ENCODE assay signal across 8 cellular contexts in genomic region chr13:49300716-49301589, GRCh38. TPM values are rescaled to one million over a fixed set of nuclear protein-coding genes. Genes with fewer than 3 reads are reported as not detected.
A peak's percentile ranks its signal among the peaks of the same experiment; 100 is the strongest.
DNase-seq lines count a peak whose midpoint lies in the region; ATAC-seq and TF ChIP-seq lines count a peak whose summit lies in the region.

No MANE protein-coding gene starts in this region.

- H3K27ac Mint-ChIP-seq in activated T-helper 2 cell treated with anti-CD3 and anti-CD28 coated beads, Interferon-gamma antibody, Interleukin-2, Interleukin-4, amounts not matched to agents 10 μg/mL and 5 μg/mL and 100 μg/mL, durations not matched to agents 14 hours and 24 hours and 36 hours: peak overlapping the region; percentile 47
- H3K27ac Mint-ChIP-seq in osteocyte (ENCODE audit: unreplicated experiment): no peak overlapping the region

- peak; percentile 92 for TF ChIP-seq CTCF in IMR-90 (conservative IDR thresholded peaks at IDR 0.05; ENCODE audit: low read depth, low read length)
- peak; percentile 70 for TF ChIP-seq CTCF in foreskin fibroblast (IDR thresholded peaks at IDR 0.05; ENCODE audit: low read depth, low read length)
- peak; percentile 92 for TF ChIP-seq CTCF in osteocyte (IDR thresholded peaks at IDR 0.05)
- peak; percentile 54 to 95 (median 87) for TF ChIP-seq CTCF in thyroid gland (IDR thresholded peaks at IDR 0.05)

- TF ChIP-seq POLR2A in IMR-90 (IDR thresholded peaks at IDR 0.05; ENCODE audit: low read depth, low read length) (no peak), Raji (IDR thresholded peaks at IDR 0.05; ENCODE audit: insufficient read depth, low read depth, low read length) (0 out of 2 replicates have a peak, but pooled peaks have one; percentile 38), thyroid gland (IDR thresholded peaks at IDR 0.05) (no peak)

- H3K4me3 ChIP-seq in IMR-90 (ENCODE audit: insufficient read depth, low read depth, low read length) (no peak overlapping the region), foreskin fibroblast (ENCODE audit: low read depth in 1 of 2, low read length in 2 of 2) (peak overlapping the region in 1 of 2 donors; percentile 6), thyroid gland (replicated peaks in 1 of 3) (no peak overlapping the region)

- no peak overlapping the region for H3K56ac ChIP-seq in IMR-90 (ENCODE audit: extremely low read depth, insufficient read depth, low read length)

- H3K27me3 Mint-ChIP-seq in activated T-helper 2 cell treated with anti-CD3 and anti-CD28 coated beads, Interferon-gamma antibody, Interleukin-2, Interleukin-4, amounts not matched to agents 10 μg/mL and 5 μg/mL and 100 μg/mL, durations not matched to agents 14 hours and 24 hours and 36 hours (ENCODE audit: low read depth): no peaks in the 10 kb centered on the region
- H3K27me3 Mint-ChIP-seq in osteocyte (ENCODE audit: unreplicated experiment): no peaks in the 10 kb centered on the region

- peak overlapping the region; percentile 76 for H4K5ac ChIP-seq in IMR-90 (ENCODE audit: low read depth, low read length)

- H2AK5ac ChIP-seq in IMR-90 (ENCODE audit: low read depth, low read length): peak overlapping the region; percentile 82

- H3K23ac ChIP-seq in IMR-90 (ENCODE audit: low read depth, low read length): no peak overlapping the region

- DNase-seq in DMS53 (lab: John Stamatoyannopoulos, UW) (peak; percentile 80), IMR-90 (peak; percentile 76), foreskin fibroblast (peak; percentile 47 to 81), osteocyte (ENCODE audit: extremely low spot score, unreplicated experiment) (peak; percentile 15), thyroid gland (peak; percentile 41 to 46)
- peak; percentile 63 for DNase-seq in activated T-helper 2 cell treated with anti-CD3 and anti-CD28 coated beads, Interferon-gamma antibody, Interleukin-2, Interleukin-4, amounts not matched to agents 10 μg/mL and 5 μg/mL and 100 μg/mL, durations not matched to agents 14 hours and 24 hours and 36 hours (ENCODE audit: low spot score)

- no TSS peak for BruUV-seq in IMR-90 (replicated peaks; lab: Mats Ljungman, UMichigan)

- 46% methylated on average over 9 of the region's 20 CpGs; no CpG with 5 or more reads in 1 of the 2 experiments for WGBS in IMR-90 (ENCODE audit: extremely low coverage in 2 of 2, insufficient read length in 1 of 2), 2 experiments
- 39 to 44% methylated on average over 18 to 20 of the region's 20 CpGs for WGBS in thyroid gland, 2 donors

- peak; percentile 95 for ATAC-seq in GM21447 (IDR thresholded peaks at IDR 0.05; ENCODE audit: unreplicated experiment)
- ATAC-seq in IMR-90 (ENCODE audit: low read depth): peak; percentile 94

- H3K9me3 ChIP-seq in IMR-90 (ENCODE audit: control insufficient read depth, insufficient read depth, low read length): no peaks in the 10 kb centered on the region
- H3K9me3 ChIP-seq in thyroid gland: no peaks in the 10 kb centered on the region

- peaks cover 3% of the 10 kb centered on the region; the same call in 1 of the 2 replicates for H3K4me1 ChIP-seq in IMR-90 (ENCODE audit: control insufficient read depth, insufficient read depth, low read length)
- H3K4me1 ChIP-seq in thyroid gland: peaks cover 27 to 54% of the 10 kb centered on the region in 2 donors

- peak overlapping the region; percentile 33; the same call in 1 of the 2 replicates for H3K18ac ChIP-seq in IMR-90 (ENCODE audit: low read depth, low read length)

- peak overlapping the region; percentile 7; the same call in 1 of the 2 replicates for H3K9ac ChIP-seq in IMR-90 (ENCODE audit: low read depth, low read length)

- H2BK15ac ChIP-seq in IMR-90 (ENCODE audit: low read depth, low read length): peak overlapping the region; percentile 9; the same call in 1 of the 3 replicates

- H3K9me3 Mint-ChIP-seq in activated T-helper 2 cell treated with anti-CD3 and anti-CD28 coated beads, Interferon-gamma antibody, Interleukin-2, Interleukin-4, amounts not matched to agents 10 μg/mL and 5 μg/mL and 100 μg/mL, durations not matched to agents 14 hours and 24 hours and 36 hours: no peaks in the 10 kb centered on the region
- no peaks in the 10 kb centered on the region for H3K9me3 Mint-ChIP-seq in osteocyte (ENCODE audit: unreplicated experiment)

- peak overlapping the region; percentile 91 for H2BK120ac ChIP-seq in IMR-90 (ENCODE audit: low read depth, low read length)

- peak overlapping the region; percentile 94 for H4K91ac ChIP-seq in IMR-90 (ENCODE audit: insufficient read depth, low read depth, low read length)

- peak; percentile 96 for TF ChIP-seq RAD21 in IMR-90 (IDR thresholded peaks at IDR 0.05; ENCODE audit: low read length)

- peak overlapping the region; percentile 90 for H2AFZ ChIP-seq in IMR-90 (replicated peaks; ENCODE audit: low read length, poor library complexity)

- H3K4me2 ChIP-seq in IMR-90 (ENCODE audit: low read depth, low read length): peak overlapping the region; percentile 59

- H3K9me1 ChIP-seq in IMR-90 (ENCODE audit: insufficient read depth, low read length): peaks cover 10% of the 10 kb centered on the region; the same call in 1 of the 2 replicates

- H3K79me1 ChIP-seq in IMR-90 (ENCODE audit: low read depth in 1 of 2, low read length in 2 of 2): no peaks in the 10 kb centered on the region

- peak overlapping the region; percentile 90 for H3K4ac ChIP-seq in IMR-90 (ENCODE audit: low read depth, low read length)

- peak overlapping the region; percentile 60 for H2AK9ac ChIP-seq in IMR-90 (replicated peaks; ENCODE audit: low read depth, low read length, poor library complexity)

- H2BK20ac ChIP-seq in IMR-90 (ENCODE audit: low read depth, low read length): peak overlapping the region; percentile 88

- H3K36me3 Mint-ChIP-seq in activated T-helper 2 cell treated with anti-CD3 and anti-CD28 coated beads, Interferon-gamma antibody, Interleukin-2, Interleukin-4, amounts not matched to agents 10 μg/mL and 5 μg/mL and 100 μg/mL, durations not matched to agents 14 hours and 24 hours and 36 hours (ENCODE audit: low read depth): no peaks in the 10 kb centered on the region
- no peaks in the 10 kb centered on the region for H3K36me3 Mint-ChIP-seq in osteocyte (ENCODE audit: unreplicated experiment)

- no peaks in the 10 kb centered on the region for H3K36me3 ChIP-seq in IMR-90 (ENCODE audit: control insufficient read depth, insufficient read depth, low read length)
- H3K36me3 ChIP-seq in thyroid gland: no peaks in the 10 kb centered on the region

- H2BK5ac ChIP-seq in IMR-90 (ENCODE audit: low read depth, low read length, poor library complexity, severe bottlenecking): no peak overlapping the region

- intact Hi-C loops in IMR-90 (cut with micrococcal nuclease): loop anchor here (1.0 to 2.0 kb wide), 2 partner anchors 136 to 306 kb away; no protein-coding TSS in a partner anchor
- intact Hi-C loops in activated T-helper 2 cell treated with anti-CD3 and anti-CD28 coated beads, Interferon-gamma antibody, Interleukin-2, Interleukin-4, amounts not matched to agents 10 μg/mL and 5 μg/mL and 100 μg/mL, durations not matched to agents 14 hours and 24 hours and 36 hours (cut with micrococcal nuclease): loop anchor here (1.0 to 5.0 kb wide), 5 partner anchors 141 to 546 kb away; partner anchors contain the start of genes CAB39L, KPNA3 and SETDB2
- intact Hi-C loops in thyroid gland (cut with DNase I): loop anchor here (5.0 to 10.0 kb wide), 3 partner anchors 136 to 306 kb away; partner anchors contain the start of gene PHF11

- dilution Hi-C loops in IMR-90 (cut with HindIII; ENCODE audit: low sequenced_read_pairs, unreplicated experiment): no loop called here

- H3K4me1 Mint-ChIP-seq in activated T-helper 2 cell treated with anti-CD3 and anti-CD28 coated beads, Interferon-gamma antibody, Interleukin-2, Interleukin-4, amounts not matched to agents 10 μg/mL and 5 μg/mL and 100 μg/mL, durations not matched to agents 14 hours and 24 hours and 36 hours (ENCODE audit: low read depth): peaks cover 12% of the 10 kb centered on the region
- H3K4me1 Mint-ChIP-seq in osteocyte (ENCODE audit: unreplicated experiment): peaks cover 7% of the 10 kb centered on the region

- no peaks in the 10 kb centered on the region for H4K20me1 ChIP-seq in IMR-90 (ENCODE audit: insufficient read depth, low read length)

- H3K4me3 Mint-ChIP-seq in activated T-helper 2 cell treated with anti-CD3 and anti-CD28 coated beads, Interferon-gamma antibody, Interleukin-2, Interleukin-4, amounts not matched to agents 10 μg/mL and 5 μg/mL and 100 μg/mL, durations not matched to agents 14 hours and 24 hours and 36 hours (ENCODE audit: low read depth): peak overlapping the region; percentile 24
- peak overlapping the region; percentile 36 for H3K4me3 Mint-ChIP-seq in osteocyte (ENCODE audit: unreplicated experiment)

- H3K27me3 ChIP-seq in IMR-90 (ENCODE audit: control insufficient read depth, insufficient read depth, low read length) (no peaks in the 10 kb centered on the region), thyroid gland (no peaks in the 10 kb centered on the region)

- peak overlapping the region; percentile 45 to 99 for H4K8ac ChIP-seq in IMR-90 (ENCODE audit: low read depth in 2 of 2, low read length in 2 of 2)

- POLR2A ChIA-PET in IMR-90 (lab: Charles Lee; ENCODE audit: unreplicated experiment): no interaction called here

- CTCF ChIA-PET in IMR-90 (lab: Yijun Ruan, JAX): interaction anchor here (0.6 to 1.0 kb wide), 4 partner anchors 73 to 301 kb away, joined by 3 to 5 read pairs (median 3); no protein-coding TSS in a partner anchor

- H3K14ac ChIP-seq in IMR-90 (replicated peaks; ENCODE audit: low read depth, low read length): peak overlapping the region; percentile 79

- in situ Hi-C loops in IMR-90 (cut with MboI; ENCODE audit: low sequenced_read_pairs): no loop called here

- H3K27ac ChIP-seq in IMR-90 (ENCODE audit: insufficient read depth, low read length) (peak overlapping the region; percentile 26; the same call in 1 of the 2 replicates), thyroid gland (peak overlapping the region in 2 of 3 donors; percentile 5 to 71)

TF ChIP-seq in IMR-90, 13 proteins besides CTCF, POLR2A, EP300 and RAD21 (continues in another document):
- TF ChIP-seq MAZ (IDR thresholded peaks at IDR 0.05; ENCODE audit: borderline replicate concordance, low read depth, low read length) (peak; percentile 50), BHLHE40 (IDR thresholded peaks at IDR 0.05; ENCODE audit: low read depth, low read length) (no peak), MXI1 (IDR thresholded peaks at IDR 0.05; ENCODE audit: borderline replicate concordance, low read depth, low read length) (no peak), NFE2L2 (IDR thresholded peaks at IDR 0.05; ENCODE audit: low read depth, low read length) (no peak), FOS (IDR thresholded peaks at IDR 0.05; ENCODE audit: low read depth, low read length) (no peak), SMC3 (IDR thresholded peaks at IDR 0.05; ENCODE audit: low read depth, low read length) (peak; percentile 97)

RNA-seq across cellular contexts. Expression of gene CDADC1, which starts 53.2 kb away (rescaled TPM):
- total RNA-seq in IMR-90 (2012; rRNA removed) (0.54 and 0.83 TPM in 2 replicates), osteocyte (8.4 and 11.9 TPM in 2 replicates), thyroid gland (10 to 100 TPM; 14.0 to 75.9 (median 18.7) TPM)
- 2.6 and 2.7 TPM in 2 replicates for polyA plus RNA-seq in IMR-90 (2012; rRNA removed)
- polyA plus RNA-seq in IMR-90 (2012; cell fraction: cytosol; rRNA removed): 1.1 and 1.3 TPM in 2 replicates
- polyA plus RNA-seq in IMR-90 (2012; cell fraction: nucleus; rRNA removed; ENCODE audit: low replicate concordance): 0.83 and 3.4 TPM in 2 replicates
- total RNA-seq in activated T-helper 2 cell treated with anti-CD3 and anti-CD28 coated beads, Interferon-gamma antibody, Interleukin-2, Interleukin-4, amounts not matched to agents 10 μg/mL and 5 μg/mL and 100 μg/mL, durations not matched to agents 14 hours and 24 hours and 36 hours: 7.4 and 8.6 TPM in 2 replicates

Comparison
In these comparisons a context has a peak if more than half of its experiments do, and no peak if none do; other contexts are left out.
1. DNase-seq: peak in every context shown above with its lines; median percentile 80 in DMS53; 76 in IMR-90; 64 in foreskin fibroblast; 63 in activated T-helper 2 cell treated with anti-CD3 and anti-CD28 coated beads, Interferon-gamma antibody, Interleukin-2, Interleukin-4, amounts not matched to agents 10 μg/mL and 5 μg/mL and 100 μg/mL, durations not matched to agents 14 hours and 24 hours and 36 hours; 44 in thyroid gland; 15 in osteocyte.